Comparison of ENCODE assay signal across 1 cellular context in the genomic region with DNA sequence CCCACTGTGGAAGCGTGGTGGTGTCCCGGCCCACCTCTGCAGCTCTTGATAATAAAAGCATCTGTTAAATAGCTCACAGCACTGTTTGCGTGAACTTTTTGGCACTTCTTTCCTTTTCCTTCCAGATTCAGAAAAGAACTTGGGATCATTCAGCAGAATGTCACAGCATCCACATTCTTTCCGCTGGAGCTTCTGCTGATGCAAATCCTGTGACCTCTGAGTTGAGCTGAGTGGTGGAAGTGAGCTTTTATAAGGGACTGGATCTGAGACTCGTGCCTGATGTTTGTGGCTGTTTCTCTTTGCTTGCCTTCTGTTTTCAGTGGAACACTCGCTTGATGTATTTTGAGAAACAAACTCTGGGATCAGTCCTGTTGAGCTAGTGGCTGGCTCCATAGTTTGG.
TF ChIP-seq lines count a peak whose summit lies in the region.

No MANE protein-coding gene starts in this region.

TF ChIP-seq in liver, 16 proteins besides CTCF, POLR2A, EP300 and RAD21 (continued from another document):
- TF ChIP-seq REST (IDR thresholded peaks at IDR 0.05) (no peak), TAF1 (conservative IDR thresholded peaks at IDR 0.05) (no peak), ZBTB33 (IDR thresholded peaks at IDR 0.05) (no peak), FOXA1 (IDR thresholded peaks at IDR 0.05) (no peak), GABPA (IDR thresholded peaks at IDR 0.05 in 1 of 2, conservative IDR thresholded peaks at IDR 0.05 in 1 of 2) (no peak), NR2F2 (IDR thresholded peaks at IDR 0.05) (peak; percentile 80), HNF4A (conservative IDR thresholded peaks at IDR 0.05) (no peak)
- TF ChIP-seq, protein P1, sequence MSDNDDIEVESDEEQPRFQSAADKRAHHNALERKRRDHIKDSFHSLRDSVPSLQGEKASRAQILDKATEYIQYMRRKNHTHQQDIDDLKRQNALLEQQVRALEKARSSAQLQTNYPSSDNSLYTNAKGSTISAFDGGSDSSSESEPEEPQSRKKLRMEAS (IDR thresholded peaks at IDR 0.05) = no peak
- TF ChIP-seq, protein P2, sequence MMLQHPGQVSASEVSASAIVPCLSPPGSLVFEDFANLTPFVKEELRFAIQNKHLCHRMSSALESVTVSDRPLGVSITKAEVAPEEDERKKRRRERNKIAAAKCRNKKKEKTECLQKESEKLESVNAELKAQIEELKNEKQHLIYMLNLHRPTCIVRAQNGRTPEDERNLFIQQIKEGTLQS (IDR thresholded peaks at IDR 0.05) = no peak
TF ChIP-seq in liver: peak in this region for 2.
